In the genomic region with DNA sequence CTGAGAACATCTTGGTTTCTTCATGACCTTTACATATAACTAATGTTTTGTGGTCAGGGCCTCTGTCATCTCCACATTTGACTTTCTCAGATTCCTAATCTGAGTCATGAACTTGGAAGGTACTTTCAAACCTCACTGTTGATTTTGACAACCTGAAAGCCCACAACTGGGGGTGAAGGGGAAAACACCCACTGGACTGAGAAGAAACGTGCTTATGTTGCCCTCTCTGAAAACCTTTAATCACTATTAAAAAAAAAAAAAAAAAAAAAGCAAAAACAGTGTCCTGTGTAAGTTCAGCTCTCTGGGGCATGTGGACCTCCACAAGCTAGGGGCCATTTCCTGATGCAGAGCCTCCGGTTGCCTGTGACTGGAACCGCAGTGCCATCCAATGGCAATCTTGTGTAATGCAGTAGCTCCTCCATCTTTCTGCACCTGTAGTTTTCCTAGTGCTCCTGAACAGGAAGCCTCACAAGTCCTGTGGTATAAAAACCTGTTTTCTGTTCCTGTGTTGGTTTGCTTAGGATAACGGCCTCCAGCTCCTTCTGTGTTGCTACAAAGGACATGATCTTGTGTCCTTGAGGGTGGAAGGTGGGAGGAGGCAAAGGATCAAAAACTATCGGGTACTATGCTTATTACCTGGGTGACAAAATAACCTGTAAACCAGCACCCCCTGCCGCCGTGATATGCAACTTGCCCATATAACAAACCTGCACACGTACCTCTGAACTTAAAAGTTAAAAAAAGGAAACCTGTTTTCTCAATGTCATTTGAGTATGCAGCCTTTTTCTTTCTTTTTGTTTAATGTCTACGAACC, we compare ENCODE assay signal across 8 cellular contexts.
A peak's percentile ranks its signal among the peaks of the same experiment; 100 is the strongest.
DNase-seq lines count a peak whose midpoint lies in the region; ATAC-seq and TF ChIP-seq lines count a peak whose summit lies in the region.

No MANE protein-coding gene starts in this region.

- no peaks in the 10 kb centered on the region for H3K36me3 ChIP-seq in mucosa of descending colon (ENCODE audit: low read depth)

- H3K4me3 ChIP-seq in mucosa of descending colon = no peak overlapping the region

- intact Hi-C loops in mucosa of descending colon (cut with DNase I, micrococcal nuclease) = loop anchor here in 1 of 2 donors (5.0 kb wide), 1 partner anchor 460 kb away; no protein-coding TSS in a partner anchor

- H3K4me3 Mint-ChIP-seq in T-helper 17 cell = no peak overlapping the region

- peak; percentile 6 for TF ChIP-seq CTCF in mucosa of descending colon (IDR thresholded peaks at IDR 0.05)

- H3K27ac Mint-ChIP-seq in T-helper 17 cell = no peak overlapping the region

- H3K9me3 ChIP-seq in T-helper 17 cell (ENCODE audit: control insufficient read depth, low read length, poor library complexity, severe bottlenecking) = no peaks in the 10 kb centered on the region
- no peaks in the 10 kb centered on the region for H3K9me3 ChIP-seq in mucosa of descending colon

- H3K36me3 Mint-ChIP-seq in T-helper 17 cell (ENCODE audit: low read depth) = no peaks in the 10 kb centered on the region

- ATAC-seq in GM19035 (IDR thresholded peaks at IDR 0.05; ENCODE audit: unreplicated experiment) = peak; percentile 87
- peak; percentile 82 for ATAC-seq in HG03066 (IDR thresholded peaks at IDR 0.05; ENCODE audit: low read depth, unreplicated experiment)
- ATAC-seq in T-helper 17 cell = peak; percentile 77
- ATAC-seq in mucosa of descending colon = peak; percentile 93

- no peaks in the 10 kb centered on the region for H3K4me1 ChIP-seq in mucosa of descending colon (ENCODE audit: low read depth)

- peaks cover 4% of the 10 kb centered on the region for H3K27me3 Mint-ChIP-seq in T-helper 17 cell

- DNase-seq in COLO829 (ENCODE audit: low spot score) (peak; percentile 71), NCI-H187 (lab: John Stamatoyannopoulos, UW) (peak; percentile 85 to 97), T-helper 17 cell (no peak), cerebellum (ENCODE audit: low spot score) (peak; percentile 71), mucosa of descending colon (peak in 2 of 3 donors; percentile 42 to 67)
- DNase-seq in effector CD4-positive, alpha-beta T cell = no peak

- H3K4me1 Mint-ChIP-seq in T-helper 17 cell = peaks cover 2% of the 10 kb centered on the region

Comparison
In these comparisons a context has a peak if more than half of its experiments do, and no peak if none do; other contexts are left out.
1. DNase-seq: peak in COLO829 (single experiment), NCI-H187 (2 of 2), cerebellum (single experiment) and mucosa of descending colon (2 of 3); none in T-helper 17 cell (0 of 3) and effector CD4-positive, alpha-beta T cell (single experiment).
2. Peak in every context shown above with its lines, with median percentiles within 50 percentile points of each other: ATAC-seq.